In the genomic region with DNA sequence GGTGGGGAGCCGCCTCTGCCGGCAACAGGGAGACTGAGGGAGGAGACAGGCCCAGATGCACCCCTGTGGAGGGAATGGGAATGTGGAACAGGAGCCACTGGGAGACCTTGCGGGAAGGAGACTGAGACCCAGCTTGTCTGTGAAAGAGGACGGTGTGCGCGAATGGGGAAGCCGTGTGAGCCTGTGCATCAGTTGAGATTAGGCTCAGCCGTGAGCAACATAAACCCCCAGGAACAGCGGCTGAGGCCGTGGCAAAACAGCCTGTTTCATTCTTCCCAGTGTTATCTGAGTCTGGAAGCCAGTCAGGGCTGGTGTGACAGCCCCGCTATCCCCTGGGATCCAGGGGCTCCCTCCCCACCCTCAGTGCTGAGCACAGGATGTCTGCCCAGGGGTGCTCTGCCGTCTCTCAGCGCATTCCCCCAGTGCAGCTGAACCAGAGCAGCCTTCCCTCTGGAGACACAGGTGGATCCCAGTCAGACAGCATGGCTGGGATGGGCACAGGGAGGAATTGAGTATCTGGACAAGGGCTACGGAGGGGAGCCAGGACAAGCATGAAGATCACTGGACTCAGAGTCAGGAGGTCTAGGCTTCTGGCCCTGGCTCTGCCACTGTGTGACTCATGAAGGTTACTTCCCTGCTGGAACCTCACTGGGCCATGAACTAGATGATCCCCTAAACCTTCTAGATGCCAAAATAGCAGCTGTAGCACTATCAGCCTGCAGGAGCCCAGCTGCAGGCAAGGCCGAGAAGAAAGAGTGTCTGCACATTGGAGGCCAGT, we compare ENCODE assay signal across 21 cellular contexts. TPM values are rescaled to one million over a fixed set of nuclear protein-coding genes. Genes with fewer than 3 reads are reported as not detected.
DNase-seq lines count a peak whose midpoint lies in the region; ATAC-seq and TF ChIP-seq lines count a peak whose summit lies in the region.
"Had no signal": no experiment of that assay in that cellular context is flagged by ENCODE, and none has a peak within 500 bp of the region (broad histone marks: within the 10 kb centered on the region; RNA-seq: fewer than 3 reads in every experiment).

No MANE protein-coding gene starts in this region.

- peak; percentile 12 for DNase-seq in CD1c-positive myeloid dendritic cell (ENCODE audit: extremely low spot score)
- DNase-seq in left lobe of liver (ENCODE audit: low spot score): no peak
- DNase-seq in gastrocnemius medialis: peak; percentile 62 to 74
- no peak for DNase-seq in NCI-H1105 treated with DMSO at 0.1 percent for 48 hours (lab: John Stamatoyannopoulos, UW)
- no peak for DNase-seq in AML-193 (lab: John Stamatoyannopoulos, UW)
- no peak for DNase-seq in kidney tubule cell (ENCODE audit: low spot score)
- DNase-seq in epidermal melanocyte (ENCODE audit: insufficient read length, low spot score): no peak
- DNase-seq: activated CD4-positive, alpha-beta T cell treated with anti-CD3 and anti-CD28 coated beads for 48 hours; activated T-cell treated with anti-CD3 and anti-CD28 coated beads for 4 hours; CD8-positive, alpha-beta T cell; DND-41; effector CD4-positive, alpha-beta T cell; NCI-H2081 treated with DMSO at 0.1 percent for 48 hours; NCI-H526; PC-9; stimulated activated CD4-positive, alpha-beta T cell treated with anti-CD3 and anti-CD28 coated beads, Interleukin-4, amount 100 ng/mL, for 24 hours; upper lobe of left lung had no signal

- H3K36me3 ChIP-seq in gastrocnemius medialis: no peaks in the 10 kb centered on the region
- H3K36me3 ChIP-seq: upper lobe of left lung had no signal

- no peak for TF ChIP-seq POLR2A in gastrocnemius medialis (IDR thresholded peaks at IDR 0.05)

- H3K27ac ChIP-seq in cingulate gyrus (ENCODE audit: low read depth, low read length) (peak overlapping the region; percentile 84), gastrocnemius medialis (peak overlapping the region; percentile 46 to 73 (median 72))
- H3K27ac ChIP-seq: A549, PC-9, upper lobe of left lung had no signal

- TF ChIP-seq CTCF in gastrocnemius medialis (IDR thresholded peaks at IDR 0.05 in 4 of 5, conservative IDR thresholded peaks at IDR 0.05 in 1 of 5): no peak

- intact Hi-C loops in gastrocnemius medialis (cut with DNase I; ENCODE audit: low total_unique reads): no loop called here

- H3K9me3 ChIP-seq in gastrocnemius medialis: no peaks in the 10 kb centered on the region
- H3K9me3 ChIP-seq: A549, right lobe of liver, upper lobe of left lung had no signal

- ATAC-seq in left lobe of liver: peak; percentile 1
- peak; percentile 69 to 70 for ATAC-seq in gastrocnemius medialis
- ATAC-seq: A549; CD8-positive, alpha-beta T cell had no signal

- in situ Hi-C loops in gastrocnemius medialis (cut with MboI; ENCODE audit: low sequenced_read_pairs in 4 of 4): no loop called here

- peaks cover 15 to 38% of the 10 kb centered on the region in 2 donors for H3K4me1 ChIP-seq in gastrocnemius medialis
- H3K4me1 ChIP-seq: A549 had no signal

- no peaks in the 10 kb centered on the region for H3K27me3 ChIP-seq in gastrocnemius medialis
- H3K27me3 ChIP-seq: right lobe of liver, upper lobe of left lung had no signal

- no peak overlapping the region for H3K4me3 ChIP-seq in gastrocnemius medialis
- H3K4me3 ChIP-seq: A549, lung, PC-9, right lobe of liver, upper lobe of left lung had no signal

RNA-seq across cellular contexts. Expression of gene OAF, which starts 8.5 kb away (rescaled TPM):
- total RNA-seq in left lobe of liver (345 TPM), gastrocnemius medialis (10 to 100 TPM in 3 of 4 donors, 1 to 10 TPM in 1; 8.7 to 17.5 (median 10.1) TPM)

RNA-seq across cellular contexts. Expression of gene POU2F3, which starts 20.6 kb away (rescaled TPM):
- not detected for total RNA-seq in left lobe of liver
- total RNA-seq in gastrocnemius medialis: not detected
- total RNA-seq: CD8-positive, alpha-beta T cell; right lobe of liver had no signal

Comparison
In these comparisons a context has a peak if more than half of its experiments do, and no peak if none do; other contexts are left out.
1. DNase-seq: peak in CD1c-positive myeloid dendritic cell (single experiment) and gastrocnemius medialis (2 of 2); none in left lobe of liver (single experiment), NCI-H1105 treated with DMSO at 0.1 percent for 48 hours (single experiment), AML-193 (0 of 2), kidney tubule cell (single experiment) and epidermal melanocyte (single experiment).
2. RNA of gene OAF, which starts 8.5 kb away (total RNA-seq): 345 TPM in left lobe of liver (single experiment); 8.7 to 17.5 TPM in gastrocnemius medialis; every median in the first group is over 10 times any median in the second.